Comparison of ENCODE assay signal across 13 cellular contexts in the genomic region with DNA sequence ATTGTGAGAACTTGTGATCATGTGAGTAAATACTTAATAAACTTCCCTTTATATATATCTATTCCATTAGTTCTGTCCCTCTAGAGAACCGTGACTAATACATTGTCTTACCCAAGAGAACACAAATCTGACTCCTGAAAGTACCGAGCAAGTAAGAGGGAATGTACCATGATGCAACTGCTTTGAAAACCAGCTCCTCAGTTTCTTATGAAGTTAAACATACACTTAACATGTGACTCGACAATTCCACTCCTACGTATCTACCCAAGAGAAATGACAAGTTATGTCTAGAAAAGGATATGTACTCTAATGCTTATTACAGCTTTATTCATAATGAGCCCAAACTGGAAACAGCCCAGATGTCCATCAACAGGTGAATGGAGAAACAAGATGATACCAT. TPM values are rescaled to one million over a fixed set of nuclear protein-coding genes. Genes with fewer than 3 reads are reported as not detected.
DNase-seq lines count a peak whose midpoint lies in the region; ATAC-seq, FAIRE-seq and TF ChIP-seq lines count a peak whose summit lies in the region.
"Had no signal": no experiment of that assay in that cellular context is flagged by ENCODE, and none has a peak within 500 bp of the region (broad histone marks: within the 10 kb centered on the region; RNA-seq: fewer than 3 reads in every experiment).

No MANE protein-coding gene starts in this region.

- no peak overlapping the region for H3K9ac ChIP-seq in astrocyte (ENCODE audit: low read length)

- no peak overlapping the region for H3K4me3 Mint-ChIP-seq in astrocyte (ENCODE audit: unreplicated experiment)
- no peak overlapping the region for H3K4me3 Mint-ChIP-seq in natural killer cell treated with Interleukin-12 subunit alpha and Interleukin-12 subunit beta and Interleukin-15 and Interleukin-18, amount 100 ng/mL, for 72 hours

- intact Hi-C loops in PC-9 (cut with micrococcal nuclease; ENCODE audit: unreplicated experiment): no loop called here

- FAIRE-seq in astrocyte (lab: Jason Lieb, UNC): no peak
- FAIRE-seq: colon, HepG2, kidney had no signal

- H3K27ac Mint-ChIP-seq in astrocyte (ENCODE audit: unreplicated experiment): no peak overlapping the region
- no peak overlapping the region for H3K27ac Mint-ChIP-seq in natural killer cell treated with Interleukin-12 subunit alpha and Interleukin-12 subunit beta and Interleukin-15 and Interleukin-18, amount 100 ng/mL, for 72 hours

- no peak for ATAC-seq in natural killer cell treated with Interleukin-12 subunit alpha and Interleukin-12 subunit beta and Interleukin-15 and Interleukin-18, amount 100 ng/mL, for 72 hours
- ATAC-seq: HepG2, SK-N-SH treated with all-trans-retinoic acid at 6 μM for 48 hours had no signal

- BruUV-seq in PC-9 (replicated peaks; lab: Mats Ljungman, UMichigan): no TSS peak

- peaks cover 7% of the 10 kb centered on the region; the same call in 1 of the 2 replicates for H3F3A ChIP-seq in PC-9 (ENCODE audit: insufficient read depth, low read depth)

- H3K79me2 ChIP-seq in astrocyte (ENCODE audit: insufficient read depth, low read length) (no peaks in the 10 kb centered on the region), PC-9 (ENCODE audit: low read depth) (no peaks in the 10 kb centered on the region)

- H3K36me3 ChIP-seq in astrocyte (ENCODE audit: insufficient read depth, low read length): no peaks in the 10 kb centered on the region
- H3K36me3 ChIP-seq in PC-9 (ENCODE audit: low read depth): no peaks in the 10 kb centered on the region

- no peaks in the 10 kb centered on the region for H3K27me3 ChIP-seq in astrocyte (ENCODE audit: insufficient read depth, low read length)
- H3K27me3 ChIP-seq in PC-9 (ENCODE audit: insufficient read depth, low read depth): no peaks in the 10 kb centered on the region

- H2AFZ ChIP-seq in astrocyte (ENCODE audit: low read depth, low read length): no peak overlapping the region
- H2AFZ ChIP-seq in PC-9: no peak overlapping the region

- H4K20me1 ChIP-seq in astrocyte (ENCODE audit: insufficient read depth, low read length) (no peaks in the 10 kb centered on the region), PC-9 (ENCODE audit: insufficient read depth) (no peaks in the 10 kb centered on the region)

- H3K9me2 ChIP-seq in PC-9 (ENCODE audit: insufficient read depth): no peaks in the 10 kb centered on the region

- TF ChIP-seq CTCF in AG09309 (IDR thresholded peaks at IDR 0.05; ENCODE audit: control insufficient read depth, insufficient read depth, low read depth, low read length, missing control alignments): no peak
- no peak for TF ChIP-seq CTCF in GM10248 (IDR thresholded peaks at IDR 0.05; ENCODE audit: control extremely low read depth, extremely low read depth, low read depth, missing control alignments)
- TF ChIP-seq CTCF in astrocyte (IDR thresholded peaks at IDR 0.05; ENCODE audit: insufficient read depth, low read depth, low read length): no peak
- no peak for TF ChIP-seq CTCF in PC-9 (conservative IDR thresholded peaks at IDR 0.05)

- peaks cover 4% of the 10 kb centered on the region for H3K27me3 Mint-ChIP-seq in astrocyte (ENCODE audit: low read depth, unreplicated experiment)
- peaks cover 0 to 2% of the 10 kb centered on the region in 2 donors for H3K27me3 Mint-ChIP-seq in natural killer cell treated with Interleukin-12 subunit alpha and Interleukin-12 subunit beta and Interleukin-15 and Interleukin-18, amount 100 ng/mL, for 72 hours

- peaks cover 2% of the 10 kb centered on the region for H3K36me3 Mint-ChIP-seq in astrocyte (ENCODE audit: low read depth, unreplicated experiment)
- H3K36me3 Mint-ChIP-seq in natural killer cell treated with Interleukin-12 subunit alpha and Interleukin-12 subunit beta and Interleukin-15 and Interleukin-18, amount 100 ng/mL, for 72 hours: no peaks in the 10 kb centered on the region

- H3K4me1 ChIP-seq in astrocyte (ENCODE audit: insufficient read depth, low read length): no peaks in the 10 kb centered on the region
- peaks cover 12% of the 10 kb centered on the region; the same call in 1 of the 2 replicates for H3K4me1 ChIP-seq in PC-9 (replicated peaks; ENCODE audit: insufficient read depth)

- H3K4me1 Mint-ChIP-seq in astrocyte (ENCODE audit: low read depth, unreplicated experiment): peaks cover 15% of the 10 kb centered on the region
- H3K4me1 Mint-ChIP-seq in natural killer cell treated with Interleukin-12 subunit alpha and Interleukin-12 subunit beta and Interleukin-15 and Interleukin-18, amount 100 ng/mL, for 72 hours (ENCODE audit: low read depth in 2 of 2): peaks cover 13 to 16% of the 10 kb centered on the region in 2 donors

- H3K9me3 ChIP-seq in astrocyte (ENCODE audit: insufficient read depth, low read depth, low read length) (no peaks in the 10 kb centered on the region), PC-9 (ENCODE audit: insufficient read depth, low read depth) (no peaks in the 10 kb centered on the region)

- H3K9me3 Mint-ChIP-seq in astrocyte (ENCODE audit: unreplicated experiment): peaks cover 3% of the 10 kb centered on the region
- H3K9me3 Mint-ChIP-seq in natural killer cell treated with Interleukin-12 subunit alpha and Interleukin-12 subunit beta and Interleukin-15 and Interleukin-18, amount 100 ng/mL, for 72 hours: no peaks in the 10 kb centered on the region

- H3K4me3 ChIP-seq in AG09309 (ENCODE audit: control insufficient read depth, low read depth, low read length): no peak overlapping the region
- no peak overlapping the region for H3K4me3 ChIP-seq in astrocyte (ENCODE audit: insufficient read depth, low read depth, low read length)
- no peak overlapping the region for H3K4me3 ChIP-seq in PC-9

- CTCF ChIA-PET in GM10248 (lab: Yijun Ruan, JAX): interaction anchor here (0.7 to 2.8 kb wide), 6 partner anchors 9 to 247 kb away, joined by 3 to 14 read pairs (median 3); no protein-coding TSS in a partner anchor
- CTCF ChIA-PET in PC-9 (lab: Charles Lee): no interaction called here

- H3K4me2 ChIP-seq in astrocyte (ENCODE audit: low read length): no peak overlapping the region
- no peak overlapping the region for H3K4me2 ChIP-seq in PC-9

- peak; percentile 57 for DNase-seq in AG09309 (ENCODE audit: low read depth)
- DNase-seq in GM10248 (ENCODE audit: extremely low spot score): peak; percentile 18
- DNase-seq in astrocyte (ENCODE audit: low read depth): peak; percentile 7
- DNase-seq in iris pigment epithelial cell (ENCODE audit: low read depth): peak; percentile 94
- DNase-seq in NCI-H1417 (lab: John Stamatoyannopoulos, UW): no peak
- DNase-seq in natural killer cell treated with Interleukin-12 subunit alpha and Interleukin-12 subunit beta and Interleukin-15 and Interleukin-18, amount 100 ng/mL, for 72 hours (ENCODE audit: low spot score): no peak
- no peak for DNase-seq in PC-9
- DNase-seq: kidney, NCI-H1694, retina had no signal

- POLR2A ChIA-PET in GM10248 (lab: Yijun Ruan, JAX): no interaction called here
- POLR2A ChIA-PET in PC-9 (lab: Charles Lee; ENCODE audit: unreplicated experiment): interaction anchor here (0.6 kb wide), 1 partner anchor 8 kb away, joined by 3 read pairs; no protein-coding TSS in a partner anchor

- H3K27ac ChIP-seq in astrocyte (ENCODE audit: low read depth, low read length) (no peak overlapping the region), PC-9 (no peak overlapping the region)

RNA-seq across cellular contexts. Expression of a gene that starts 8.8 kb away (rescaled TPM):
- total RNA-seq in astrocyte (0.34 and 0.43 TPM in 2 replicates), PC-9 (2021) (not detected in 2 replicates)
- not detected for total RNA-seq in natural killer cell treated with Interleukin-12 subunit alpha and Interleukin-12 subunit beta and Interleukin-15 and Interleukin-18, amount 100 ng/mL, for 72 hours
- total RNA-seq: HepG2 had no signal

RNA-seq across cellular contexts. Expression of a gene that starts 44.4 kb away (rescaled TPM):
- 7.3 and 12.6 TPM in 2 replicates for total RNA-seq in astrocyte
- 100 to 1,000 TPM in 1 of 2 donors, 10 to 100 TPM in 1; 96.7 to 116 TPM for total RNA-seq in natural killer cell treated with Interleukin-12 subunit alpha and Interleukin-12 subunit beta and Interleukin-15 and Interleukin-18, amount 100 ng/mL, for 72 hours
- total RNA-seq in PC-9 (2021): 156 and 235 TPM in 2 replicates

Comparison
In these comparisons a context has a peak if more than half of its experiments do, and no peak if none do; other contexts are left out.
1. DNase-seq: peak in AG09309 (single experiment), GM10248 (single experiment), astrocyte (single experiment) and iris pigment epithelial cell (single experiment); none in NCI-H1417 (0 of 3), natural killer cell treated with Interleukin-12 subunit alpha and Interleukin-12 subunit beta and Interleukin-15 and Interleukin-18, amount 100 ng/mL, for 72 hours (single experiment) and PC-9 (0 of 2).